In the genomic region with DNA sequence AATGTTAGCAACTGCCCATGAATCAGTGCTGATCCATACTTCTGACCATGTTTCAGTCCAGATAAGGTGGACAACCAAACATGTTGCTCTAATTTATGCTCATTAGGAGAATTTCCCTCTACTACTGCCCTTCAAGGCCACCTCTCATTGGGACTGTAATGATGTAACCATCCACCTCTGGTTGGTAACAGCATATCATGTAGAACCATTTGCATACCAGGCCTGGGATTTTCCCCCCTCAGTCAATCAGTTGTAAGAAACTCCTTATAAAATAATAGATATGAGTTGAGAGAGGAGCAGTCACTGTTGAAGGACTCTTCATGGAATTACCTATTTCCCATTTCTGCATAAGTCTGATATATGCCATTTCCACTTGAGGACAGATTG, we compare ENCODE assay signal across 38 cellular contexts.
"Had no signal": no experiment of that assay in that cellular context is flagged by ENCODE, and none has a peak within 500 bp of the region (broad histone marks: within the 10 kb centered on the region; RNA-seq: fewer than 3 reads in every experiment).

No MANE protein-coding gene starts in this region.

- H3K27ac ChIP-seq: Peyer's patch, SJSA1 had no signal

- H3K4me3 ChIP-seq: MG63, Peyer's patch, SJSA1 had no signal

- H3K9me3 ChIP-seq: MG63, Peyer's patch, SJSA1, SK-N-SH had no signal

- H3K4me3 Mint-ChIP-seq: activated CD4-positive, alpha-beta T cell treated with anti-CD3 and anti-CD28 coated beads, Interleukin-2, amount 10 ng/mL, durations not matched to agents 24 days and 14 days; activated CD8-positive, alpha-beta memory T cell treated with anti-CD3 and anti-CD28 coated beads, Interleukin-2, amount 10 ng/mL, durations not matched to agents 7 days and 5 days; activated naive CD4-positive, alpha-beta T cell treated with anti-CD3 and anti-CD28 coated beads, Interleukin-2, amount 10 ng/mL, durations not matched to agents 7 days and 5 days; activated naive CD8-positive, alpha-beta T cell; activated naive CD8-positive, alpha-beta T cell treated with anti-CD3 and anti-CD28 coated beads, Interleukin-2, amount 50 U/mL, for 24 hours; brain; T-helper 1 cell treated with Interleukin-12 subunit alpha and Interleukin-12 subunit beta and Interleukin-4 antibody, amounts not matched to agents 30 μg/mL and 1 μg/mL, for 36 hours; T-helper 2 cell treated with Interferon-gamma antibody and Interleukin-4, amounts not matched to agents 5 μg/mL and 100 μg/mL, for 36 hours; WTC11 had no signal

- H3K27ac Mint-ChIP-seq: activated CD4-positive, alpha-beta T cell treated with anti-CD3 and anti-CD28 coated beads, Interleukin-2, amount 10 ng/mL, durations not matched to agents 24 days and 14 days; activated CD8-positive, alpha-beta memory T cell treated with anti-CD3 and anti-CD28 coated beads, Interleukin-2, amount 10 ng/mL, durations not matched to agents 7 days and 5 days; activated naive CD4-positive, alpha-beta T cell treated with anti-CD3 and anti-CD28 coated beads, Interleukin-2, amount 10 ng/mL, durations not matched to agents 7 days and 5 days; activated naive CD8-positive, alpha-beta T cell; activated naive CD8-positive, alpha-beta T cell treated with anti-CD3 and anti-CD28 coated beads, Interleukin-2, amount 50 U/mL, for 24 hours; brain; T-helper 1 cell treated with Interleukin-12 subunit alpha and Interleukin-12 subunit beta and Interleukin-4 antibody, amounts not matched to agents 30 μg/mL and 1 μg/mL, for 36 hours; T-helper 2 cell treated with Interferon-gamma antibody and Interleukin-4, amounts not matched to agents 5 μg/mL and 100 μg/mL, for 36 hours; WTC11 had no signal

- H3K4me1 Mint-ChIP-seq: activated CD4-positive, alpha-beta T cell treated with anti-CD3 and anti-CD28 coated beads, Interleukin-2, amount 10 ng/mL, durations not matched to agents 24 days and 14 days; activated CD8-positive, alpha-beta memory T cell treated with anti-CD3 and anti-CD28 coated beads, Interleukin-2, amount 10 ng/mL, durations not matched to agents 7 days and 5 days; activated naive CD4-positive, alpha-beta T cell treated with anti-CD3 and anti-CD28 coated beads, Interleukin-2, amount 10 ng/mL, durations not matched to agents 7 days and 5 days; brain; WTC11 had no signal

- H3K4me2 ChIP-seq: SK-N-SH had no signal

- H3K36me3 ChIP-seq: MG63, Peyer's patch, SJSA1 had no signal

- H3K27me3 ChIP-seq: MG63, Peyer's patch, SJSA1 had no signal

- H3K9ac ChIP-seq: SK-N-SH had no signal

- H3K27me3 Mint-ChIP-seq: activated naive CD4-positive, alpha-beta T cell treated with anti-CD3 and anti-CD28 coated beads, Interleukin-2, amount 10 ng/mL, durations not matched to agents 7 days and 5 days; activated naive CD8-positive, alpha-beta T cell; brain had no signal

- H3K4me1 ChIP-seq: Peyer's patch, SJSA1 had no signal

- DNase-seq: activated CD4-positive, alpha-beta T cell treated with anti-CD3 and anti-CD28 coated beads, Interleukin-2, amount 10 ng/mL, durations not matched to agents 24 days and 14 days; activated CD4-positive, alpha-beta T cell treated with anti-CD3 and anti-CD28 coated beads, Interleukin-2, amount 50 U/mL, for 48 hours; activated CD8-positive, alpha-beta memory T cell treated with anti-CD3 and anti-CD28 coated beads for 24 hours; activated CD8-positive, alpha-beta memory T cell treated with anti-CD3 and anti-CD28 coated beads, Interleukin-2, amount 10 ng/mL, durations not matched to agents 7 days and 5 days; activated CD8-positive, alpha-beta memory T cell treated with anti-CD3 and anti-CD28 coated beads, Interleukin-2, amount 50 U/mL, for 48 hours; activated effector memory CD4-positive, alpha-beta T cell treated with Interleukin-2 at 50 U/mL for 16 hours; activated naive CD4-positive, alpha-beta T cell treated with anti-CD3 and anti-CD28 coated beads, Interleukin-2, amount 10 ng/mL, durations not matched to agents 7 days and 5 days; activated naive CD8-positive, alpha-beta T cell treated with anti-CD3 and anti-CD28 coated beads, Interleukin-2, amount 50 U/mL, for 24 hours; activated T-cell treated with anti-CD3 and anti-CD28 coated beads, Interleukin-2, amount 50 U/mL, for 48 hours; anterior cingulate cortex; caudate nucleus; cerebellar nuclear complex; Kasumi-1; MG63; NCI-H1048; NCI-H1105 treated with DMSO at 0.1 percent for 48 hours; NCI-H1436; NCI-H1694; NCI-H1930; NCI-H2081 treated with DMSO at 0.1 percent for 48 hours; NCI-H2171; NCI-H510A; NCI-H526; NCI-H748 treated with DMSO at 0.1 percent for 48 hours; NK-92 treated with Interleukin-12 subunit alpha and Interleukin-12 subunit beta, amount 100 ng/mL, for 24 hours; PC-3; Peyer's patch; RPMI8226; SHP77 treated with DMSO at 0.1 percent for 48 hours; SK-N-SH had no signal

- ATAC-seq: activated CD8-positive, alpha-beta memory T cell treated with anti-CD3 and anti-CD28 coated beads, Interleukin-2, amount 10 ng/mL, durations not matched to agents 7 days and 5 days; activated naive CD8-positive, alpha-beta T cell treated with anti-CD3 and anti-CD28 coated beads, Interleukin-2, amount 50 U/mL, for 24 hours; PC-3; WTC11 had no signal

- FAIRE-seq: bronchial epithelial cell, TTC549 had no signal
